17 cellular contexts compared by ENCODE assay signal in genomic region chr20:32565735-32566032, GRCh38.
"Had no signal": no experiment of that assay in that cellular context is flagged by ENCODE, and none has a peak within 500 bp of the region (broad histone marks: within the 10 kb centered on the region; RNA-seq: fewer than 3 reads in every experiment).

No MANE protein-coding gene starts in this region.

- FAIRE-seq: bronchial epithelial cell had no signal

- H3K27ac Mint-ChIP-seq: progenitor cell of endocrine pancreas; T-helper 1 cell treated with Interleukin-12 subunit alpha and Interleukin-12 subunit beta and Interleukin-4 antibody, amounts not matched to agents 30 μg/mL and 1 μg/mL, for 36 hours; type B pancreatic cell had no signal

- H3K27ac ChIP-seq: ascending aorta, epithelial cell of prostate, right atrium auricular region had no signal

- H3K4me3 ChIP-seq: ascending aorta, heart right ventricle, right atrium auricular region, skin epidermis had no signal

- H3K27me3 ChIP-seq: ascending aorta, heart right ventricle, right atrium auricular region had no signal

- H3K9me3 ChIP-seq: ascending aorta, heart right ventricle, right atrium auricular region had no signal

- H3K36me3 Mint-ChIP-seq: naive B cell, type B pancreatic cell had no signal

- DNase-seq: activated CD4-positive, alpha-beta T cell treated with anti-CD3 and anti-CD28 coated beads for 4 hours; activated CD8-positive, alpha-beta memory T cell treated with anti-CD3 and anti-CD28 coated beads for 24 hours; activated effector memory CD4-positive, alpha-beta T cell treated with Interleukin-2 at 50 U/mL for 16 hours; foreskin melanocyte; naive B cell; stimulated activated CD4-positive, alpha-beta T cell treated with anti-CD3 and anti-CD28 coated beads, Interleukin-4, amount 100 ng/mL, for 4 hours; stimulated activated CD8-positive, alpha-beta memory T cell treated with anti-CD3 and anti-CD28 coated beads, Interleukin-4, amount 100 ng/mL, for 48 hours; stimulated activated naive CD4-positive, alpha-beta T cell treated with Interleukin-2 at 50 U/mL for 16 hours had no signal

- H3K9me3 Mint-ChIP-seq: naive B cell; T-helper 1 cell treated with Interleukin-12 subunit alpha and Interleukin-12 subunit beta and Interleukin-4 antibody, amounts not matched to agents 30 μg/mL and 1 μg/mL, for 36 hours; type B pancreatic cell had no signal

- H3K4me3 Mint-ChIP-seq: naive B cell; T-helper 1 cell treated with Interleukin-12 subunit alpha and Interleukin-12 subunit beta and Interleukin-4 antibody, amounts not matched to agents 30 μg/mL and 1 μg/mL, for 36 hours; type B pancreatic cell had no signal

- H3K27me3 Mint-ChIP-seq: type B pancreatic cell had no signal

- H3K36me3 ChIP-seq: ascending aorta, heart right ventricle, right atrium auricular region had no signal

- H3K4me1 ChIP-seq: ascending aorta had no signal
